15 cellular contexts compared by ENCODE assay signal in the genomic region with DNA sequence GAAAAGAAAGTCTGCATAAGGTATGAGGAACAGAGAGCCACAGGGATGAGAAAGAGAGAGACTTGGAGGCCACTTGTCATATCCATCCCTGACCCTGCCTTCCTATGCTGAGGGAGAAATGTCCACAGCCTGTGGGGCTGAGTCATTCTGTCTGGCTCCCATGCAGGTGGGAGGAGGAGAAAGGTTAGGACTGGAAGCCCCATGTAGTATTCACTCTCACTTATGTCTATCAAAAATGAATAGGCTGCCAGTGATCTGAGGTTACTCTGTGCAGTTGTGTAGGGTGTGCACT.
A peak's percentile ranks its signal among the peaks of the same experiment; 100 is the strongest.
DNase-seq lines count a peak whose midpoint lies in the region; ATAC-seq and TF ChIP-seq lines count a peak whose summit lies in the region.
"Had no signal": no experiment of that assay in that cellular context is flagged by ENCODE, and none has a peak within 500 bp of the region (broad histone marks: within the 10 kb centered on the region; RNA-seq: fewer than 3 reads in every experiment).

No MANE protein-coding gene starts in this region.

- intact Hi-C loops in HCT116 (cut with micrococcal nuclease): no loop called here

- TF ChIP-seq CTCF in HCT116 (IDR thresholded peaks at IDR 0.05 in 2 of 3, conservative IDR thresholded peaks at IDR 0.05 in 1 of 3; ENCODE audit: borderline replicate concordance in 1 of 3, insufficient read depth in 1 of 3, low read depth in 2 of 3, low read length in 2 of 3): no peak

- H3K4me1 ChIP-seq in HCT116 (ENCODE audit: control insufficient read depth in 1 of 2, insufficient read depth in 2 of 2, low read length in 2 of 2): peaks cover 17 to 23% of the 10 kb centered on the region in 2 experiments
- H3K4me1 ChIP-seq: SJSA1 had no signal

- no peaks in the 10 kb centered on the region for H3K9me2 ChIP-seq in HCT116 (ENCODE audit: insufficient read depth)

- H3K36me3 Mint-ChIP-seq in activated CD8-positive, alpha-beta memory T cell treated with anti-CD3 and anti-CD28 coated beads, Interleukin-2, amount 10 ng/mL, durations not matched to agents 7 days and 5 days: no peaks in the 10 kb centered on the region
- H3K36me3 Mint-ChIP-seq: activated naive CD4-positive, alpha-beta T cell treated with anti-CD3 and anti-CD28 coated beads, Interleukin-2, amount 50 U/mL, for 24 hours had no signal

- TF ChIP-seq POLR2A in HCT116 (IDR thresholded peaks at IDR 0.05; ENCODE audit: borderline replicate concordance, extremely low read depth, insufficient read depth, insufficient read length): no peak

- H3K27ac Mint-ChIP-seq in activated CD8-positive, alpha-beta memory T cell treated with anti-CD3 and anti-CD28 coated beads, Interleukin-2, amount 10 ng/mL, durations not matched to agents 7 days and 5 days: no peak overlapping the region
- H3K27ac Mint-ChIP-seq: activated naive CD4-positive, alpha-beta T cell treated with anti-CD3 and anti-CD28 coated beads, Interleukin-2, amount 50 U/mL, for 24 hours had no signal

- BruUV-seq in HCT116 (replicated peaks; lab: Mats Ljungman, UMichigan): no TSS peak

- DNase-seq in A172 (ENCODE audit: low spot score): peak; percentile 52
- no peak for DNase-seq in HCT116 (ENCODE audit: low read depth, low spot score)
- DNase-seq in astrocyte of the hippocampus (ENCODE audit: low read depth, low spot score): peak; percentile 56
- DNase-seq in iris pigment epithelial cell (ENCODE audit: low read depth): peak; percentile 56
- DNase-seq in NAMALWA (ENCODE audit: low spot score): no peak
- DNase-seq in activated CD8-positive, alpha-beta memory T cell treated with anti-CD3 and anti-CD28 coated beads, Interleukin-2, amount 10 ng/mL, durations not matched to agents 7 days and 5 days: no peak
- DNase-seq in putamen (ENCODE audit: low spot score): no peak
- DNase-seq: NCI-H187; stimulated activated CD4-positive, alpha-beta T cell treated with anti-CD3 and anti-CD28 coated beads, Interleukin-15, amount 100 ng/mL, for 24 hours had no signal

- H3K9me3 Mint-ChIP-seq in activated CD8-positive, alpha-beta memory T cell treated with anti-CD3 and anti-CD28 coated beads, Interleukin-2, amount 10 ng/mL, durations not matched to agents 7 days and 5 days (ENCODE audit: low read depth): no peaks in the 10 kb centered on the region
- H3K9me3 Mint-ChIP-seq: activated naive CD4-positive, alpha-beta T cell treated with anti-CD3 and anti-CD28 coated beads, Interleukin-2, amount 50 U/mL, for 24 hours had no signal

- H3K27me3 ChIP-seq in HCT116 (ENCODE audit: insufficient read depth, low read length): no peaks in the 10 kb centered on the region
- H3K27me3 ChIP-seq: SJSA1, tibial nerve had no signal

- no peak overlapping the region for H3K4me3 Mint-ChIP-seq in activated CD8-positive, alpha-beta memory T cell treated with anti-CD3 and anti-CD28 coated beads, Interleukin-2, amount 10 ng/mL, durations not matched to agents 7 days and 5 days
- H3K4me3 Mint-ChIP-seq: activated naive CD4-positive, alpha-beta T cell treated with anti-CD3 and anti-CD28 coated beads, Interleukin-2, amount 50 U/mL, for 24 hours had no signal

- RAD21 ChIA-PET in HCT116 (lab: Charles Lee; ENCODE audit: low non-redundant PET in 1 of 2, low total read pairs in 2 of 2, uncharacterized antibody in 2 of 2, unreplicated experiment in 2 of 2): no interaction called here

- POLR2A ChIA-PET in HCT116 (lab: Charles Lee): no interaction called here

- H2AFZ ChIP-seq in HCT116 (ENCODE audit: low read depth, low read length, poor library complexity, severe bottlenecking): no peak overlapping the region

- no peak for TF ChIP-seq RAD21 in HCT116 (IDR thresholded peaks at IDR 0.05; ENCODE audit: low read depth)

- H3K79me2 ChIP-seq in HCT116 (ENCODE audit: insufficient read depth, low read length): no peaks in the 10 kb centered on the region

- ATAC-seq in HCT116: peak; percentile 77
- ATAC-seq in activated CD8-positive, alpha-beta memory T cell treated with anti-CD3 and anti-CD28 coated beads, Interleukin-2, amount 10 ng/mL, durations not matched to agents 7 days and 5 days: no peak
- ATAC-seq in GM19467 (IDR thresholded peaks at IDR 0.05; ENCODE audit: unreplicated experiment): no peak

- H4K20me1 ChIP-seq in HCT116 (ENCODE audit: insufficient read depth): no peaks in the 10 kb centered on the region

- peaks cover 37% of the 10 kb centered on the region for H3K4me1 Mint-ChIP-seq in activated CD8-positive, alpha-beta memory T cell treated with anti-CD3 and anti-CD28 coated beads, Interleukin-2, amount 10 ng/mL, durations not matched to agents 7 days and 5 days
- H3K4me1 Mint-ChIP-seq: activated naive CD4-positive, alpha-beta T cell treated with anti-CD3 and anti-CD28 coated beads, Interleukin-2, amount 50 U/mL, for 24 hours had no signal

- peaks cover 21% of the 10 kb centered on the region for H3K27me3 Mint-ChIP-seq in activated CD8-positive, alpha-beta memory T cell treated with anti-CD3 and anti-CD28 coated beads, Interleukin-2, amount 10 ng/mL, durations not matched to agents 7 days and 5 days
- H3K27me3 Mint-ChIP-seq: activated naive CD4-positive, alpha-beta T cell treated with anti-CD3 and anti-CD28 coated beads, Interleukin-2, amount 50 U/mL, for 24 hours had no signal

- no peak overlapping the region for H3K9ac ChIP-seq in HCT116 (ENCODE audit: low read length)
- H3K9ac ChIP-seq: KMS-11 had no signal

- no peak overlapping the region for H3K27ac ChIP-seq in HCT116 (ENCODE audit: low read depth, low read length)
- H3K27ac ChIP-seq: coronary artery, KMS-11, SJSA1, tibial nerve had no signal

- CTCF ChIA-PET in HCT116 (lab: Charles Lee): no interaction called here
- CTCF ChIA-PET in activated CD8-positive, alpha-beta memory T cell treated with anti-CD3 and anti-CD28 coated beads, Interleukin-2, amount 10 ng/mL, durations not matched to agents 7 days and 5 days (lab: Charles Lee): no interaction called here

- no peaks in the 10 kb centered on the region for H3K9me3 ChIP-seq in HCT116 (ENCODE audit: control insufficient read depth in 1 of 2, insufficient read depth in 1 of 2, low read depth in 1 of 2, low read length in 2 of 2)
- H3K9me3 ChIP-seq: SJSA1, tibial nerve had no signal

- H3K36me3 ChIP-seq in HCT116 (ENCODE audit: control insufficient read depth in 1 of 2, insufficient read depth in 2 of 2, low read length in 2 of 2): no peaks in the 10 kb centered on the region
- H3K36me3 ChIP-seq: SJSA1, tibial nerve had no signal

- no peak overlapping the region for H3K4me3 ChIP-seq in HCT116 (replicated peaks in 1 of 2; ENCODE audit: low read depth in 1 of 2, low read length in 2 of 2)
- H3K4me3 ChIP-seq: coronary artery, SJSA1, tibial nerve had no signal

- peak overlapping the region; percentile 54 for H3K4me2 ChIP-seq in HCT116 (ENCODE audit: low read length)
- H3K4me2 ChIP-seq: KMS-11 had no signal

TF ChIP-seq in HCT116, 20 proteins besides CTCF, POLR2A, EP300 and RAD21:
- TF ChIP-seq SIN3A (IDR thresholded peaks at IDR 0.05; ENCODE audit: low read depth) (no peak), JUND (IDR thresholded peaks at IDR 0.05) (no peak)
- TF ChIP-seq, protein P1, sequence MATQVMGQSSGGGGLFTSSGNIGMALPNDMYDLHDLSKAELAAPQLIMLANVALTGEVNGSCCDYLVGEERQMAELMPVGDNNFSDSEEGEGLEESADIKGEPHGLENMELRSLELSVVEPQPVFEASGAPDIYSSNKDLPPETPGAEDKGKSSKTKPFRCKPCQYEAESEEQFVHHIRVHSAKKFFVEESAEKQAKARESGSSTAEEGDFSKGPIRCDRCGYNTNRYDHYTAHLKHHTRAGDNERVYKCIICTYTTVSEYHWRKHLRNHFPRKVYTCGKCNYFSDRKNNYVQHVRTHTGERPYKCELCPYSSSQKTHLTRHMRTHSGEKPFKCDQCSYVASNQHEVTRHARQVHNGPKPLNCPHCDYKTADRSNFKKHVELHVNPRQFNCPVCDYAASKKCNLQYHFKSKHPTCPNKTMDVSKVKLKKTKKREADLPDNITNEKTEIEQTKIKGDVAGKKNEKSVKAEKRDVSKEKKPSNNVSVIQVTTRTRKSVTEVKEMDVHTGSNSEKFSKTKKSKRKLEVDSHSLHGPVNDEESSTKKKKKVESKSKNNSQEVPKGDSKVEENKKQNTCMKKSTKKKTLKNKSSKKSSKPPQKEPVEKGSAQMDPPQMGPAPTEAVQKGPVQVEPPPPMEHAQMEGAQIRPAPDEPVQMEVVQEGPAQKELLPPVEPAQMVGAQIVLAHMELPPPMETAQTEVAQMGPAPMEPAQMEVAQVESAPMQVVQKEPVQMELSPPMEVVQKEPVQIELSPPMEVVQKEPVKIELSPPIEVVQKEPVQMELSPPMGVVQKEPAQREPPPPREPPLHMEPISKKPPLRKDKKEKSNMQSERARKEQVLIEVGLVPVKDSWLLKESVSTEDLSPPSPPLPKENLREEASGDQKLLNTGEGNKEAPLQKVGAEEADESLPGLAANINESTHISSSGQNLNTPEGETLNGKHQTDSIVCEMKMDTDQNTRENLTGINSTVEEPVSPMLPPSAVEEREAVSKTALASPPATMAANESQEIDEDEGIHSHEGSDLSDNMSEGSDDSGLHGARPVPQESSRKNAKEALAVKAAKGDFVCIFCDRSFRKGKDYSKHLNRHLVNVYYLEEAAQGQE (IDR thresholded peaks at IDR 0.05; ENCODE audit: low read depth): no peak
TF ChIP-seq in HCT116: peak in this region for 0.

Comparison
In these comparisons a context has a peak if more than half of its experiments do, and no peak if none do; other contexts are left out.
1. DNase-seq: peak in A172 (single experiment), astrocyte of the hippocampus (single experiment) and iris pigment epithelial cell (single experiment); none in HCT116 (single experiment), NAMALWA (single experiment), activated CD8-positive, alpha-beta memory T cell treated with anti-CD3 and anti-CD28 coated beads, Interleukin-2, amount 10 ng/mL, durations not matched to agents 7 days and 5 days (single experiment) and putamen (single experiment).